8 cellular contexts compared by ENCODE assay signal in genomic region chr20:63740501-63741353, GRCh38. TPM values are rescaled to one million over a fixed set of nuclear protein-coding genes. Genes with fewer than 3 reads are reported as not detected.
A peak's percentile ranks its signal among the peaks of the same experiment; 100 is the strongest.
DNase-seq lines count a peak whose midpoint lies in the region; ATAC-seq and TF ChIP-seq lines count a peak whose summit lies in the region.

No MANE protein-coding gene starts in this region.

- H3K4me1 ChIP-seq in Loucy (ENCODE audit: insufficient read depth, low read length, poor library complexity, severe bottlenecking) (peaks cover 33% of the 10 kb centered on the region), mammary epithelial cell (ENCODE audit: insufficient read depth, low read length) (peaks cover 37% of the 10 kb centered on the region), iPS-15b (ENCODE audit: control insufficient read depth, insufficient read depth, low read length) (no peaks in the 10 kb centered on the region), rectal smooth muscle tissue (ENCODE audit: control insufficient read depth, insufficient read depth, low read length) (peaks cover 11% of the 10 kb centered on the region)

- TF ChIP-seq CTCF in Loucy (conservative IDR thresholded peaks at IDR 0.05; ENCODE audit: low read length) = no peak
- peak in 1 of 2 donors; percentile 30 for TF ChIP-seq CTCF in mammary epithelial cell (conservative IDR thresholded peaks at IDR 0.05 in 1 of 2, IDR thresholded peaks at IDR 0.05 in 1 of 2; ENCODE audit: extremely low read depth in 1 of 2, insufficient read depth in 1 of 2, low read depth in 1 of 2, low read length in 2 of 2)

- H3K79me2 ChIP-seq in Loucy (ENCODE audit: insufficient read depth, low read length) = peaks cover 38% of the 10 kb centered on the region
- peaks cover 11% of the 10 kb centered on the region for H3K79me2 ChIP-seq in mammary epithelial cell (ENCODE audit: insufficient read depth, low read length)

- H3K27me3 ChIP-seq in Loucy (ENCODE audit: insufficient read depth, low read length, poor library complexity, severe bottlenecking) = no peaks in the 10 kb centered on the region
- H3K27me3 ChIP-seq in mammary epithelial cell (ENCODE audit: insufficient read depth, low read length) = no peaks in the 10 kb centered on the region
- H3K27me3 ChIP-seq in iPS-15b (ENCODE audit: control insufficient read depth, insufficient read depth, low read length) = no peaks in the 10 kb centered on the region
- no peaks in the 10 kb centered on the region for H3K27me3 ChIP-seq in rectal smooth muscle tissue (ENCODE audit: control insufficient read depth, insufficient read depth, low read length)

- CTCF ChIA-PET in mammary epithelial cell (lab: Charles Lee; ENCODE audit: low non-redundant PET) = interaction anchor here (0.5 to 0.9 kb wide), 2 partner anchors 99 to 233 kb away, joined by 3 to 10 read pairs; no protein-coding TSS in a partner anchor

- H3K4me2 ChIP-seq in Loucy (ENCODE audit: low read depth, low read length, poor library complexity, severe bottlenecking) (peak overlapping the region; percentile 73), mammary epithelial cell (ENCODE audit: insufficient read depth, low read depth, low read length) (peak overlapping the region; percentile 98)

- H3K4me3 ChIP-seq in Loucy (ENCODE audit: low read length, poor library complexity, severe bottlenecking) = peak overlapping the region; percentile 88
- H3K4me3 ChIP-seq in mammary epithelial cell (replicated peaks in 1 of 3; ENCODE audit: insufficient read depth in 1 of 3, low read depth in 2 of 3, low read length in 3 of 3) = peak overlapping the region; percentile 60 to 75 (median 64)
- H3K4me3 ChIP-seq in iPS-15b (ENCODE audit: low read depth, low read length) = peak overlapping the region; percentile 70
- peak overlapping the region; percentile 70 for H3K4me3 ChIP-seq in rectal smooth muscle tissue (ENCODE audit: low read length)

- in situ Hi-C loops in mammary epithelial cell (cut with MboI; ENCODE audit: low sequenced_read_pairs in 2 of 2) = no loop called here

- dilution Hi-C loops in mammary epithelial cell (cut with HindIII; ENCODE audit: low sequenced_read_pairs) = loop anchor here (5.0 kb wide), 1 partner anchor 38 kb away; no protein-coding TSS in a partner anchor

- H3K9ac ChIP-seq in Loucy (ENCODE audit: low read depth, low read length, poor library complexity, severe bottlenecking) = peak overlapping the region; percentile 92
- H3K9ac ChIP-seq in mammary epithelial cell (ENCODE audit: insufficient read depth, low read length) = peak overlapping the region; percentile 15
- peak overlapping the region; percentile 73 for H3K9ac ChIP-seq in iPS-15b (ENCODE audit: low read depth, low read length)
- peak overlapping the region; percentile 86 for H3K9ac ChIP-seq in rectal smooth muscle tissue (ENCODE audit: low read length)

- peaks cover 32% of the 10 kb centered on the region for H4K20me1 ChIP-seq in Loucy (ENCODE audit: insufficient read depth, low read length, poor library complexity, severe bottlenecking)
- H4K20me1 ChIP-seq in mammary epithelial cell (ENCODE audit: insufficient read depth, low read length) = no peaks in the 10 kb centered on the region

- no peaks in the 10 kb centered on the region for H3K9me2 ChIP-seq in Loucy (replicated peaks; ENCODE audit: low read depth, low read length)

- 0% methylated on average over 10 of the region's 44 CpGs for WGBS in mammary epithelial cell (ENCODE audit: low coverage, missing lambda C conversion rate)

- no TSS peak for BruUV-seq in mammary epithelial cell (replicated peaks; lab: Mats Ljungman, UMichigan)

- H3K36me3 ChIP-seq in Loucy (ENCODE audit: insufficient read depth, low read length) (peaks cover 13% of the 10 kb centered on the region; the same call in 1 of the 2 replicates), mammary epithelial cell (ENCODE audit: insufficient read depth, low read length) (peaks cover 3% of the 10 kb centered on the region), iPS-15b (ENCODE audit: control insufficient read depth, insufficient read depth, low read length) (peaks cover 25% of the 10 kb centered on the region), rectal smooth muscle tissue (ENCODE audit: control insufficient read depth, insufficient read depth, low read length) (no peaks in the 10 kb centered on the region)

- H3K27ac ChIP-seq in mammary epithelial cell (ENCODE audit: insufficient read depth, low read depth, low read length) (peak overlapping the region; percentile 11), rectal smooth muscle tissue (ENCODE audit: low read depth, low read length) (peak overlapping the region; percentile 96)

- H3K9me3 ChIP-seq in Loucy (ENCODE audit: insufficient read depth, low read depth, low read length) (no peaks in the 10 kb centered on the region), mammary epithelial cell (replicated peaks; ENCODE audit: insufficient read depth, low read length) (no peaks in the 10 kb centered on the region), iPS-15b (ENCODE audit: control insufficient read depth, insufficient read depth, low read length) (no peaks in the 10 kb centered on the region)

- DNase-seq in NCI-H524 (lab: John Stamatoyannopoulos, UW) = peak; percentile 17 to 68
- DNase-seq in NCI-H524 treated with DMSO at 0.1 percent for 48 hours (lab: John Stamatoyannopoulos, UW) = no peak
- peak; percentile 86 for DNase-seq in SIG-M5 treated with dmso at 0.1 percent for 504 hours (lab: John Stamatoyannopoulos, UW; ENCODE audit: unreplicated experiment)
- peak; percentile 84 for DNase-seq in mammary epithelial cell

- peak overlapping the region; percentile 30; the same call in 1 of the 2 replicates for H2AFZ ChIP-seq in Loucy (ENCODE audit: low read length)
- H2AFZ ChIP-seq in mammary epithelial cell (ENCODE audit: low read depth, low read length) = peak overlapping the region; percentile 80

- no peak for ATAC-seq in HG03097 (IDR thresholded peaks at IDR 0.05; ENCODE audit: low FRiP score, unreplicated experiment)

- 0 out of 2 replicates have a peak, but pooled peaks cover 7% of the 10 kb centered on the region for H3F3A ChIP-seq in Loucy (ENCODE audit: low read depth)

- intact Hi-C loops in mammary epithelial cell (cut with micrococcal nuclease) = loop anchor here (2.0 kb wide), 1 partner anchor 34 kb away; the partner anchor contains the start of gene ARFRP1

RNA-seq across cellular contexts. Expression of gene SLC2A4RG, which starts 1.2 kb away (rescaled TPM):
- 100 to 1,000 TPM in 1 of 2 donors, 10 to 100 TPM in 1; 35.8 to 101 TPM for total RNA-seq in mammary epithelial cell
- polyA plus RNA-seq in mammary epithelial cell = 35.8 TPM
- 15.7 TPM for polyA minus RNA-seq in mammary epithelial cell

RNA-seq across cellular contexts. Expression of gene LIME1, which starts 4.3 kb away (rescaled TPM):
- total RNA-seq in mammary epithelial cell = 1 to 10 TPM; 2.7 to 8.1 TPM
- polyA plus RNA-seq in mammary epithelial cell = 2.0 TPM
- polyA minus RNA-seq in mammary epithelial cell = not detected

RNA-seq across cellular contexts. Expression of gene ZGPAT, which starts 32.9 kb away (rescaled TPM):
- 10 to 100 TPM; 11.8 to 20.9 TPM for total RNA-seq in mammary epithelial cell
- polyA plus RNA-seq in mammary epithelial cell = 13.2 TPM
- polyA minus RNA-seq in mammary epithelial cell = 6.8 TPM

RNA-seq across cellular contexts. Expression of gene ARFRP1, which starts 33.0 kb away (rescaled TPM):
- 10 to 100 TPM; 28.8 to 61.1 TPM for total RNA-seq in mammary epithelial cell
- polyA plus RNA-seq in mammary epithelial cell = 35.9 TPM
- polyA minus RNA-seq in mammary epithelial cell = 31.2 TPM

RNA-seq across cellular contexts. Expression of gene TNFRSF6B, which starts 44.3 kb away (rescaled TPM):
- total RNA-seq in mammary epithelial cell = 10 to 100 TPM in 1 of 2 donors, 1 to 10 TPM in 1; 8.3 to 76.5 TPM
- polyA plus RNA-seq in mammary epithelial cell = 461 TPM
- polyA minus RNA-seq in mammary epithelial cell = 35.7 TPM

Comparison
In these comparisons a context has a peak if more than half of its experiments do, and no peak if none do; other contexts are left out.
1. H3K9ac ChIP-seq: peak in every context shown above with its lines; median percentile 92 in Loucy; 86 in rectal smooth muscle tissue; 73 in iPS-15b; 15 in mammary epithelial cell.